8 cellular contexts compared by ENCODE assay signal in genomic region chr13:41222259-41222852, GRCh38. TPM values are rescaled to one million over a fixed set of nuclear protein-coding genes. Genes with fewer than 3 reads are reported as not detected.
DNase-seq lines count a peak whose midpoint lies in the region; ATAC-seq and TF ChIP-seq lines count a peak whose summit lies in the region.

No MANE protein-coding gene starts in this region.

- no peaks in the 10 kb centered on the region for H3K4me1 ChIP-seq in psoas muscle

- H3K36me3 Mint-ChIP-seq in CD14-positive monocyte = peaks cover 46 to 50% of the 10 kb centered on the region in 2 donors

- peaks cover 9 to 49% of the 10 kb centered on the region in 2 donors for H3K36me3 ChIP-seq in psoas muscle (ENCODE audit: insufficient read depth in 1 of 2, low read depth in 1 of 2)

- TF ChIP-seq CTCF in CD14-positive monocyte (IDR thresholded peaks at IDR 0.05) = peak; percentile 86
- peak; percentile 81 for TF ChIP-seq CTCF in psoas muscle (IDR thresholded peaks at IDR 0.05)

- ATAC-seq in GM18870 (IDR thresholded peaks at IDR 0.05; ENCODE audit: unreplicated experiment) (peak; percentile 67), psoas muscle (peak; percentile 74 to 94 (median 87))

- H3K4me3 Mint-ChIP-seq in CD14-positive monocyte = no peak overlapping the region

- H3K27me3 Mint-ChIP-seq in CD14-positive monocyte (ENCODE audit: low read depth in 3 of 3) = no peaks in the 10 kb centered on the region

- WGBS in psoas muscle, 3 donors = 55 to 65% (median 58%) methylated on average over 6 of the region's 6 CpGs

- intact Hi-C loops in CD14-positive monocyte (cut with micrococcal nuclease) (loop anchor here (2.0 to 10.0 kb wide), 2 partner anchors 148 kb away; no protein-coding TSS in a partner anchor), psoas muscle (cut with DNase I) (loop anchor here in 1 of 2 donors (5.0 to 10.0 kb wide), 2 partner anchors 145 to 248 kb away; no protein-coding TSS in a partner anchor)

- no peaks in the 10 kb centered on the region for H3K9me3 Mint-ChIP-seq in CD14-positive monocyte

- no peak overlapping the region for H3K27ac ChIP-seq in psoas muscle

- no peaks in the 10 kb centered on the region for H3K9me3 ChIP-seq in psoas muscle

- H3K27me3 ChIP-seq in psoas muscle (ENCODE audit: insufficient read depth in 3 of 3, low read length in 2 of 3) = no peaks in the 10 kb centered on the region

- H3K27ac Mint-ChIP-seq in CD14-positive monocyte = no peak overlapping the region

- no peak for DNase-seq in CD14-positive monocyte (ENCODE audit: low spot score)
- peak; percentile 14 for DNase-seq in HK-2 (ENCODE audit: unreplicated experiment)
- DNase-seq in RPMI7951 (ENCODE audit: low read depth) = peak; percentile 48
- peak; percentile 32 for DNase-seq in activated gamma-delta T cell treated with anti-CD3 and anti-CD28 coated beads, Interleukin-2, amount 50 U/mL, for 16 hours (ENCODE audit: low read depth)
- peak; percentile 63 for DNase-seq in glomerular visceral epithelial cell (ENCODE audit: extremely low spot score)
- no peak for DNase-seq in psoas muscle
- DNase-seq in T1000 (lab: John Stamatoyannopoulos, UW) = no peak

- H3K4me3 ChIP-seq in psoas muscle = no peak overlapping the region

- no peaks in the 10 kb centered on the region for H3K4me1 Mint-ChIP-seq in CD14-positive monocyte

RNA-seq across cellular contexts. Expression of gene KBTBD7, which starts 28.0 kb away (rescaled TPM):
- polyA plus RNA-seq in CD14-positive monocyte = 1 to 10 TPM; 5.5 to 7.7 TPM
- 3.9 and 4.4 TPM in 2 replicates for total RNA-seq in RPMI7951 (2014; rRNA removed; shearing (Covaris generic))
- 1 to 10 TPM; 2.1 to 5.3 (median 3.8) TPM for total RNA-seq in psoas muscle
- 1 to 10 TPM; 1.1 to 5.9 (median 1.3) TPM for polyA plus RNA-seq in psoas muscle

RNA-seq across cellular contexts. Expression of gene MTRF1, which starts 41.0 kb away (rescaled TPM):
- polyA plus RNA-seq in CD14-positive monocyte = 1 to 10 TPM; 4.0 to 6.0 TPM
- 12.6 and 13.9 TPM in 2 replicates for total RNA-seq in RPMI7951 (2014; rRNA removed; shearing (Covaris generic))
- 10 to 100 TPM in 2 of 4 donors, 1 to 10 TPM in 2; 8.7 to 14.2 (median 11.1) TPM for total RNA-seq in psoas muscle
- 10 to 100 TPM; 12.5 to 29.6 (median 16.0) TPM for polyA plus RNA-seq in psoas muscle

Comparison
In these comparisons a context has a peak if more than half of its experiments do, and no peak if none do; other contexts are left out.
1. DNase-seq: peak in HK-2 (single experiment), RPMI7951 (single experiment), activated gamma-delta T cell treated with anti-CD3 and anti-CD28 coated beads, Interleukin-2, amount 50 U/mL, for 16 hours (single experiment) and glomerular visceral epithelial cell (single experiment); none in CD14-positive monocyte (single experiment), psoas muscle (0 of 2) and T1000 (single experiment).